Comparison of ENCODE assay signal across 1 cellular context in genomic region chr2:157894694-157895450, GRCh38.
TF ChIP-seq lines count a peak whose summit lies in the region.

No MANE protein-coding gene starts in this region.

TF ChIP-seq in K562, 482 proteins besides CTCF, POLR2A, EP300 and RAD21 (continued from another document):
- no peak for TF ChIP-seq AFF4 (CRISPR knock-in tag; IDR thresholded peaks at IDR 0.05)
- TF ChIP-seq HLTF (IDR thresholded peaks at IDR 0.05): no peak
- TF ChIP-seq E2F3 (CRISPR knock-in tag; IDR thresholded peaks at IDR 0.05): no peak
- TF ChIP-seq PRMT5 (CRISPR knock-in tag; IDR thresholded peaks at IDR 0.05): no peak
- no peak for TF ChIP-seq GABPA (tag; conservative IDR thresholded peaks at IDR 0.05; ENCODE audit: low read depth)
- no peak for TF ChIP-seq KDM4B (IDR thresholded peaks at IDR 0.05; ENCODE audit: borderline replicate concordance in 2 of 2, low read depth in 1 of 2)
- TF ChIP-seq SRF (CRISPR knock-in tag; IDR thresholded peaks at IDR 0.05): no peak
- TF ChIP-seq ATF3 (IDR thresholded peaks at IDR 0.05): 0 out of 2 replicates have a peak, but pooled peaks have one; percentile 15
- no peak for TF ChIP-seq ATF3 (CRISPR knock-in tag; conservative IDR thresholded peaks at IDR 0.05)
- TF ChIP-seq SRSF7 (optimal IDR thresholded peaks at IDR 0.05; ENCODE audit: low read depth, low read length): no peak
- peak; percentile 72 for TF ChIP-seq CEBPB (tag; IDR thresholded peaks at IDR 0.05)
- no peak for TF ChIP-seq STAT5B (CRISPR knock-in tag; IDR thresholded peaks at IDR 0.05)
- no peak for TF ChIP-seq KAT7 (CRISPR knock-in tag; IDR thresholded peaks at IDR 0.05; ENCODE audit: borderline replicate concordance)
- no peak for TF ChIP-seq SIN3B (IDR thresholded peaks at IDR 0.05; ENCODE audit: low read depth)
- no peak for TF ChIP-seq NKRF (IDR thresholded peaks at IDR 0.05; ENCODE audit: borderline replicate concordance)
- TF ChIP-seq ZFP36 (IDR thresholded peaks at IDR 0.05; ENCODE audit: low read depth, low read length, partially characterized antibody): no peak
- TF ChIP-seq RFX1 (IDR thresholded peaks at IDR 0.05): no peak
- no peak for TF ChIP-seq CEBPG (CRISPR knock-in tag; IDR thresholded peaks at IDR 0.05)
- TF ChIP-seq CEBPG (tag; conservative IDR thresholded peaks at IDR 0.05 in 1 of 2, IDR thresholded peaks at IDR 0.05 in 1 of 2): peak; percentile 71 to 74
- no peak for TF ChIP-seq E2F8 (IDR thresholded peaks at IDR 0.05; ENCODE audit: low read depth, partially characterized antibody)
- TF ChIP-seq ZNF316 (IDR thresholded peaks at IDR 0.05): no peak
- no peak for TF ChIP-seq SP1 (CRISPR knock-in tag; IDR thresholded peaks at IDR 0.05)
- no peak for TF ChIP-seq KLF10 (CRISPR knock-in tag; IDR thresholded peaks at IDR 0.05)
- no peak for TF ChIP-seq PHB (CRISPR knock-in tag; IDR thresholded peaks at IDR 0.05)
